In the genomic region with DNA sequence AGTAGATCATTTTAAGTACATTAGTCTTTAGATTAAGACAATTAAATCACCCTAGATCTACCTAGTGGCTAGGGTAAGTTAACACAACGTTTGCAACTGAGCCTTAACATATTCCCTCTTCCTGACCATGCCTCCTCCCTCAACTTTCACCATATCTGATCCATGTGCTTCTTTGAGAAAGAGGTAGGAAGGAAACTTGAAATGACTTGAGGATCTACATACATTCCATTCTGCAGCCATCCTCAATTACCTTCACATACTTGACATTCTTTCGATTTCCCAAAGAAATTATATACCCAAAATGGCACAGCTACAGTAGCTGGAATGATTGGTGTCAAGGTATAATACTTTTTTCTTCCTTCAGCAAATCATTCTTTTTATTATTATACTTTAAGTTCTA, we compare ENCODE assay signal across 31 cellular contexts.
"Had no signal": no experiment of that assay in that cellular context is flagged by ENCODE, and none has a peak within 500 bp of the region (broad histone marks: within the 10 kb centered on the region; RNA-seq: fewer than 3 reads in every experiment).

No MANE protein-coding gene starts in this region.

- H3K27ac ChIP-seq: ascending aorta, cardiac muscle cell, PC-9, RWPE1, VCaP had no signal

- H3K4me1 Mint-ChIP-seq: activated CD4-positive, alpha-beta T cell treated with anti-CD3 and anti-CD28 coated beads, Interleukin-2, amount 10 ng/mL, durations not matched to agents 24 days and 14 days; activated naive CD8-positive, alpha-beta T cell treated with anti-CD3 and anti-CD28 coated beads, Interleukin-2, amount 10 ng/mL, durations not matched to agents 7 days and 5 days; activated T-helper 17 cell treated with anti-CD3 and anti-CD28 coated beads, Interleukin-2, amount 50 U/mL, for 72 hours; central memory CD8-positive, alpha-beta T cell; T-cell; T-helper 17 cell had no signal

- H3K27ac Mint-ChIP-seq: activated CD4-positive, alpha-beta T cell treated with anti-CD3 and anti-CD28 coated beads, Interleukin-2, amount 10 ng/mL, durations not matched to agents 24 days and 14 days; activated CD8-positive, alpha-beta T cell treated with anti-CD3 and anti-CD28 coated beads for 36 hours; activated naive CD8-positive, alpha-beta T cell treated with anti-CD3 and anti-CD28 coated beads, Interleukin-2, amount 10 ng/mL, durations not matched to agents 7 days and 5 days; activated T-cell treated with anti-CD3 and anti-CD28 coated beads, Interleukin-2, amount 50 U/mL, for 72 hours; activated T-helper 17 cell treated with anti-CD3 and anti-CD28 coated beads, Interleukin-2, amount 50 U/mL, for 72 hours; T-cell; T-helper 17 cell had no signal

- H3K4me3 Mint-ChIP-seq: activated CD4-positive, alpha-beta T cell treated with anti-CD3 and anti-CD28 coated beads, Interleukin-2, amount 10 ng/mL, durations not matched to agents 24 days and 14 days; activated CD8-positive, alpha-beta T cell treated with anti-CD3 and anti-CD28 coated beads for 36 hours; activated naive CD8-positive, alpha-beta T cell treated with anti-CD3 and anti-CD28 coated beads, Interleukin-2, amount 10 ng/mL, durations not matched to agents 7 days and 5 days; activated T-cell treated with anti-CD3 and anti-CD28 coated beads, Interleukin-2, amount 50 U/mL, for 72 hours; activated T-helper 17 cell treated with anti-CD3 and anti-CD28 coated beads, Interleukin-2, amount 50 U/mL, for 72 hours; central memory CD8-positive, alpha-beta T cell; T-cell; T-helper 17 cell had no signal

- H3K27me3 Mint-ChIP-seq: activated CD4-positive, alpha-beta T cell treated with anti-CD3 and anti-CD28 coated beads, Interleukin-2, amount 10 ng/mL, durations not matched to agents 24 days and 14 days; activated CD8-positive, alpha-beta T cell treated with anti-CD3 and anti-CD28 coated beads for 36 hours; activated T-helper 17 cell treated with anti-CD3 and anti-CD28 coated beads, Interleukin-2, amount 50 U/mL, for 72 hours; central memory CD8-positive, alpha-beta T cell; T-cell; T-helper 17 cell had no signal

- H3K9me3 ChIP-seq: ascending aorta had no signal

- H3K27me3 ChIP-seq: ascending aorta, cardiac muscle cell had no signal

- ATAC-seq: activated CD8-positive, alpha-beta T cell treated with anti-CD3 and anti-CD28 coated beads for 36 hours; activated T-cell treated with anti-CD3 and anti-CD28 coated beads, Interleukin-2, amount 50 U/mL, for 72 hours; activated T-helper 17 cell treated with anti-CD3 and anti-CD28 coated beads, Interleukin-2, amount 50 U/mL, for 72 hours; Right ventricle myocardium inferior; SK-N-SH treated with all-trans-retinoic acid at 6 μM for 48 hours; T-cell; T-helper 17 cell had no signal

- DNase-seq: activated CD4-positive, alpha-beta T cell treated with anti-CD3 and anti-CD28 coated beads, Interleukin-2, amount 10 ng/mL, durations not matched to agents 24 days and 14 days; activated CD4-positive, alpha-beta T cell treated with anti-CD3 and anti-CD28 coated beads, Interleukin-2, amount 50 U/mL, for 4 hours; activated CD4-positive, CD25-positive, alpha-beta regulatory T cell; activated CD8-positive, alpha-beta T cell treated with anti-CD3 and anti-CD28 coated beads for 36 hours; activated effector memory CD4-positive, alpha-beta T cell treated with anti-CD3 and anti-CD28 coated beads, Interleukin-2, amount 50 U/mL, for 16 hours; activated naive CD4-positive, alpha-beta T cell; activated naive CD4-positive, alpha-beta T cell treated with anti-CD3 and anti-CD28 coated beads, Interleukin-2, amount 50 U/mL, for 16 hours; activated naive CD8-positive, alpha-beta T cell treated with anti-CD3 and anti-CD28 coated beads, Interleukin-2, amount 10 ng/mL, durations not matched to agents 7 days and 5 days; activated T-cell treated with anti-CD3 and anti-CD28 coated beads, Interleukin-2, amount 50 U/mL, for 1 hour; activated T-cell treated with anti-CD3 and anti-CD28 coated beads, Interleukin-2, amount 50 U/mL, for 72 hours; amygdala; NCI-H1105; NCI-H1436; NCI-H1694 treated with DMSO at 0.1 percent for 48 hours; NCI-H2029; NCI-H510A; NCI-H526; NCI-H748 treated with DMSO at 0.1 percent for 48 hours; NK-92 treated with Interleukin-12 subunit alpha and Interleukin-12 subunit beta, amount 100 ng/mL, for 24 hours; PC-9; SIG-M5; T-cell; T-helper 17 cell had no signal

- H3K4me3 ChIP-seq: ascending aorta, cardiac muscle cell, PC-9 had no signal

- H3K4me2 ChIP-seq: PC-9 had no signal

- H2AFZ ChIP-seq: PC-9 had no signal

- H3K36me3 ChIP-seq: ascending aorta, cardiac muscle cell had no signal
